Comparison of ENCODE assay signal across 8 cellular contexts in the genomic region with DNA sequence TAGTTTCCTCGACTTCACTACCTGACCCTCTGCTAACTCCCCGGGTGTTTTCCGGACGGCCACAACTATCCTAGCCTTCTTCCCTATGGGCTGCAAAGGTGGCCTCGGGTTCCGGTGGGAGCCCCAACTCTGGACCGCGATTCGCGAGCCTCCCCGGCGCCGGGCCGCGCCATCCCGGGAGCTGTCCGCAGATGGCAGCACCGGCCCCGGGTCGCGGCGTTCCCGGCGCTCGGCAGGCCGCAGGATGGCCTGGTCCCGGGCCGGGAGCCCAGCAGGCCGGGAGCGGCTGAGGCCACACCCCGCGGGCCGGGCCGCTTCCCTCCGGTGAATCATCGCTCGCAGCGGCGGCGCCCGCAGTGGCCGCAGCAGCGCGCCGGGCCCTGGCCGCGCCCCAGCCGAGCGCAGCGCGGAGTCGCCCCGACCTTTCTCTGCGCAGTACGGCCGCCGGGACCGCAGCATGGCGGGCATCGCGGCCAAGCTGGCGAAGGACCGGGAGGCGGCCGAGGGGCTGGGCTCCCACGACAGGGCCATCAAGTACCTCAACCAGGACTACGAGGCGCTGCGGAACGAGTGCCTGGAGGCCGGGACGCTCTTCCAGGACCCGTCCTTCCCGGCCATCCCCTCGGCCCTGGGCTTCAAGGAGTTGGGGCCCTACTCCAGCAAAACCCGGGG. TPM values are rescaled to one million over a fixed set of nuclear protein-coding genes. Genes with fewer than 3 reads are reported as not detected.
A peak's percentile ranks its signal among the peaks of the same experiment; 100 is the strongest.
DNase-seq lines count a peak whose midpoint lies in the region; ATAC-seq, FAIRE-seq and TF ChIP-seq lines count a peak whose summit lies in the region.

TSS of gene CAPN2 (plus strand) at position 356 of the 672 bp plus-strand sequence. CDS start at position 458, 102 bp downstream.

- H3K27ac Mint-ChIP-seq in activated naive CD8-positive, alpha-beta T cell treated with anti-CD3 and anti-CD28 coated beads, Interleukin-2, amount 10 ng/mL, durations not matched to agents 7 days and 5 days = peak within 1 kb of the TSS; percentile 89

- no peaks in the 10 kb centered on the region for H3K9me3 ChIP-seq in neutrophil

- POLR2A ChIA-PET in activated naive CD8-positive, alpha-beta T cell treated with anti-CD3 and anti-CD28 coated beads, Interleukin-2, amount 10 ng/mL, durations not matched to agents 7 days and 5 days (lab: Charles Lee) = interaction anchor here (0.6 to 3.0 kb wide), 5 partner anchors 11 to 134 kb away, joined by 3 to 15 read pairs (median 4); no protein-coding TSS in a partner anchor

- peaks cover 75% of the 10 kb centered on the region for H3K27me3 ChIP-seq in neutrophil

- peaks cover 22 to 26% of the 10 kb centered on the region in 2 experiments for H3K4me1 ChIP-seq in neutrophil (ENCODE audit: control insufficient read depth in 1 of 2, insufficient read depth in 1 of 2, low read depth in 1 of 2, low read length in 1 of 2)

- TF ChIP-seq CTCF in D721Med (IDR thresholded peaks at IDR 0.05; ENCODE audit: insufficient read depth, missing control alignments) (peak; percentile 35), neutrophil (IDR thresholded peaks at IDR 0.05) (no peak)

- FAIRE-seq in D721Med (lab: Jason Lieb, UNC) = no peak

- H3K27me3 Mint-ChIP-seq in activated naive CD8-positive, alpha-beta T cell treated with anti-CD3 and anti-CD28 coated beads, Interleukin-2, amount 10 ng/mL, durations not matched to agents 7 days and 5 days = peaks cover 3% of the 10 kb centered on the region

- H3K9me3 Mint-ChIP-seq in activated naive CD8-positive, alpha-beta T cell treated with anti-CD3 and anti-CD28 coated beads, Interleukin-2, amount 10 ng/mL, durations not matched to agents 7 days and 5 days = no peaks in the 10 kb centered on the region

- H3K36me3 ChIP-seq in neutrophil = no peaks in the 10 kb centered on the region

- H3K4me3 Mint-ChIP-seq in activated naive CD8-positive, alpha-beta T cell treated with anti-CD3 and anti-CD28 coated beads, Interleukin-2, amount 10 ng/mL, durations not matched to agents 7 days and 5 days = peak within 1 kb of the TSS; percentile 85

- H3K36me3 Mint-ChIP-seq in activated naive CD8-positive, alpha-beta T cell treated with anti-CD3 and anti-CD28 coated beads, Interleukin-2, amount 10 ng/mL, durations not matched to agents 7 days and 5 days = peaks cover 13% of the 10 kb centered on the region

- H3K4me1 Mint-ChIP-seq in activated naive CD8-positive, alpha-beta T cell treated with anti-CD3 and anti-CD28 coated beads, Interleukin-2, amount 10 ng/mL, durations not matched to agents 7 days and 5 days = peaks cover 49% of the 10 kb centered on the region

- peak within 1 kb of the TSS; percentile 47 to 56 for H3K4me3 ChIP-seq in neutrophil (ENCODE audit: low read depth in 1 of 2, low read length in 1 of 2)

- in situ Hi-C loops in SK-MEL-5 (cut with HindIII; ENCODE audit: low pct_unique_long_range_greater_than_20kb, low sequenced_read_pairs) = no loop called here

- no peak within 1 kb of the TSS for H3K27ac ChIP-seq in neutrophil

- DNase-seq in D721Med (ENCODE audit: insufficient read length, low spot score) (peak; percentile 47), HK-2 (ENCODE audit: unreplicated experiment) (peak; percentile 88), SK-MEL-5 (ENCODE audit: low read depth, low spot score) (peak; percentile 62), glomerular visceral epithelial cell (ENCODE audit: extremely low spot score) (peak; percentile 90), ureter (ENCODE audit: low spot score) (peak; percentile 83)
- DNase-seq in activated naive CD8-positive, alpha-beta T cell treated with anti-CD3 and anti-CD28 coated beads, Interleukin-2, amount 10 ng/mL, durations not matched to agents 7 days and 5 days = peak; percentile 81

- ATAC-seq in GM19463 (IDR thresholded peaks at IDR 0.05; ENCODE audit: unreplicated experiment) = peak; percentile 56
- peak; percentile 57 for ATAC-seq in activated naive CD8-positive, alpha-beta T cell treated with anti-CD3 and anti-CD28 coated beads, Interleukin-2, amount 10 ng/mL, durations not matched to agents 7 days and 5 days (ENCODE audit: low read depth)

RNA-seq across cellular contexts. Expression of gene CAPN2, which starts in this region (rescaled TPM):
- total RNA-seq in SK-MEL-5 (2014; rRNA removed; shearing (Covaris generic)) = 75.9 and 76.0 TPM in 2 replicates
- 75.5 and 86.5 TPM in 2 replicates for polyA plus RNA-seq in SK-MEL-5 (2015; cell fraction: cytosol; rRNA removed)
- 95.7 and 99.1 TPM in 2 replicates for polyA plus RNA-seq in SK-MEL-5 (2015; cell fraction: nucleus; rRNA removed)
- 100 to 1,000 TPM; 169 to 177 TPM for total RNA-seq in activated naive CD8-positive, alpha-beta T cell treated with anti-CD3 and anti-CD28 coated beads, Interleukin-2, amount 10 ng/mL, durations not matched to agents 7 days and 5 days
- 151 TPM for total RNA-seq in ureter
